ENCODE assay signal across 2 cellular contexts in genomic region chr7:70417061-70417655, GRCh38.
TF ChIP-seq lines count a peak whose summit lies in the region.

No MANE protein-coding gene starts in this region.

TF ChIP-seq in liver, 16 proteins besides CTCF, POLR2A, EP300 and RAD21 (continued from another document):
- TF ChIP-seq REST (IDR thresholded peaks at IDR 0.05) (no peak), EGR1 (IDR thresholded peaks at IDR 0.05; ENCODE audit: low read depth in 2 of 2) (no peak), SP1 (IDR thresholded peaks at IDR 0.05) (no peak), GABPA (IDR thresholded peaks at IDR 0.05 in 1 of 2, conservative IDR thresholded peaks at IDR 0.05 in 1 of 2) (no peak), TAF1 (conservative IDR thresholded peaks at IDR 0.05) (no peak), HNF4G (IDR thresholded peaks at IDR 0.05) (no peak)

TF ChIP-seq in HepG2, 621 proteins besides CTCF, POLR2A, EP300 and RAD21 (continued from another document):
- no peak for TF ChIP-seq ZBTB25 (CRISPR knock-in tag; IDR thresholded peaks at IDR 0.05)
- no peak for TF ChIP-seq CENPX (CRISPR knock-in tag; IDR thresholded peaks at IDR 0.05)
- TF ChIP-seq PCBP1 (IDR thresholded peaks at IDR 0.05; ENCODE audit: borderline replicate concordance, low read depth, low read length), result no peak
- no peak for TF ChIP-seq FOXM1 (CRISPR knock-in tag; IDR thresholded peaks at IDR 0.05)
- no peak for TF ChIP-seq RBM39 (IDR thresholded peaks at IDR 0.05; ENCODE audit: low read depth, low read length, poor library complexity, severe bottlenecking)
- no peak for TF ChIP-seq NPAS2 (CRISPR knock-in tag; IDR thresholded peaks at IDR 0.05; ENCODE audit: borderline replicate concordance)
- no peak for TF ChIP-seq ZNF224 (CRISPR knock-in tag; IDR thresholded peaks at IDR 0.05)
- no peak for TF ChIP-seq MED8 (CRISPR knock-in tag; IDR thresholded peaks at IDR 0.05; ENCODE audit: insufficient replicate concordance)
- TF ChIP-seq ZNF367 (CRISPR knock-in tag; IDR thresholded peaks at IDR 0.05; ENCODE audit: borderline replicate concordance), result no peak
- TF ChIP-seq ZNF274 (CRISPR knock-in tag; IDR thresholded peaks at IDR 0.05), result no peak
- no peak for TF ChIP-seq MXD1 (CRISPR knock-in tag; IDR thresholded peaks at IDR 0.05)
- no peak for TF ChIP-seq DDIT3 (CRISPR knock-in tag; IDR thresholded peaks at IDR 0.05)
